Comparison of ENCODE assay signal across 9 cellular contexts in genomic region chr1:6496890-6497214, GRCh38. TPM values are rescaled to one million over a fixed set of nuclear protein-coding genes. Genes with fewer than 3 reads are reported as not detected.
A peak's percentile ranks its signal among the peaks of the same experiment; 100 is the strongest.
DNase-seq lines count a peak whose midpoint lies in the region; ATAC-seq and TF ChIP-seq lines count a peak whose summit lies in the region.
"Had no signal": no experiment of that assay in that cellular context is flagged by ENCODE, and none has a peak within 500 bp of the region (broad histone marks: within the 10 kb centered on the region; RNA-seq: fewer than 3 reads in every experiment).

No MANE protein-coding gene starts in this region.

- H3K79me1 ChIP-seq in trophoblast cell (ENCODE audit: low read length) = peaks cover 16% of the 10 kb centered on the region

- H3K27me3 ChIP-seq in fibroblast of lung (ENCODE audit: control insufficient read depth, insufficient read depth, low read length) (peaks cover 18% of the 10 kb centered on the region), trophoblast cell (ENCODE audit: insufficient read depth, low read length) (no peaks in the 10 kb centered on the region)

- TF ChIP-seq CTCF in Calu3 (IDR thresholded peaks at IDR 0.05; ENCODE audit: unreplicated experiment) (no peak), fibroblast of lung (conservative IDR thresholded peaks at IDR 0.05 in 1 of 2, IDR thresholded peaks at IDR 0.05 in 1 of 2; ENCODE audit: low read depth in 1 of 2, low read length in 2 of 2) (no peak)

- H2BK120ac ChIP-seq in trophoblast cell (ENCODE audit: insufficient read depth, low read length, poor library complexity) = peak overlapping the region; percentile 69

- H4K12ac ChIP-seq in trophoblast cell (ENCODE audit: low read depth, low read length) = no peak overlapping the region

- H3K27ac Mint-ChIP-seq in Calu3 (ENCODE audit: unreplicated experiment) = no peak overlapping the region

- no peaks in the 10 kb centered on the region for H3K4me1 ChIP-seq in fibroblast of lung (ENCODE audit: control insufficient read depth, extremely low read depth, insufficient read depth, low read length)
- H3K4me1 ChIP-seq in trophoblast cell (ENCODE audit: control insufficient read depth in 1 of 2, insufficient read depth in 2 of 2, low read length in 2 of 2) = peaks cover 25 to 36% of the 10 kb centered on the region in 2 experiments

- H3K23ac ChIP-seq in trophoblast cell (ENCODE audit: low read length) = no peak overlapping the region

- H3K27ac ChIP-seq in SK-N-MC (no peak overlapping the region), fibroblast of lung (ENCODE audit: insufficient read depth, low read length) (no peak overlapping the region), trophoblast cell (ENCODE audit: low read depth, low read length) (no peak overlapping the region)

- H3K9ac ChIP-seq in SK-N-MC (ENCODE audit: insufficient read length) (peak overlapping the region; percentile 0), fibroblast of lung (ENCODE audit: insufficient read depth, low read length) (no peak overlapping the region), trophoblast cell (ENCODE audit: low read length) (peak overlapping the region; percentile 83)

- H3K4me3 Mint-ChIP-seq in Calu3 (ENCODE audit: low read depth, unreplicated experiment) = peak overlapping the region; percentile 28

- H3K36me3 ChIP-seq in SK-N-MC (ENCODE audit: insufficient read depth, low read length) (no peaks in the 10 kb centered on the region), fibroblast of lung (ENCODE audit: control insufficient read depth, insufficient read depth, low read length) (no peaks in the 10 kb centered on the region), trophoblast cell (ENCODE audit: control insufficient read depth in 1 of 2, insufficient read depth in 2 of 2, low read length in 2 of 2) (peaks cover 5 to 10% of the 10 kb centered on the region in 2 experiments)

- ATAC-seq in GM18502 (IDR thresholded peaks at IDR 0.05; ENCODE audit: poor library complexity, unreplicated experiment) (no peak), GM19463 (IDR thresholded peaks at IDR 0.05; ENCODE audit: unreplicated experiment) (no peak)

- intact Hi-C loops in Calu3 (cut with micrococcal nuclease; ENCODE audit: unreplicated experiment) = no loop called here

- no peak overlapping the region for H2BK12ac ChIP-seq in trophoblast cell (ENCODE audit: low read length)

- no CpG with 5 or more reads among the region's 21 CpGs for WGBS in trophoblast cell (ENCODE audit: extremely low coverage, insufficient coverage, insufficient read length)

- no peaks in the 10 kb centered on the region for H3K9me3 Mint-ChIP-seq in Calu3 (ENCODE audit: low read depth, unreplicated experiment)

- CTCF ChIA-PET in Calu3 (lab: Charles Lee) = no interaction called here

- peak overlapping the region; percentile 35 for H3K4me2 ChIP-seq in fibroblast of lung (ENCODE audit: extremely low read depth, insufficient read depth, low read length)
- peak overlapping the region; percentile 93 for H3K4me2 ChIP-seq in trophoblast cell (ENCODE audit: low read length)

- H3K4me1 Mint-ChIP-seq in Calu3 (ENCODE audit: low read depth, unreplicated experiment) = peaks cover 2% of the 10 kb centered on the region

- H3K14ac ChIP-seq in trophoblast cell (ENCODE audit: low read length) = peak overlapping the region; percentile 54

- H2BK5ac ChIP-seq in trophoblast cell (ENCODE audit: low read depth, low read length, poor library complexity) = peak overlapping the region; percentile 33

- H2AFZ ChIP-seq in fibroblast of lung (ENCODE audit: low read length) (no peak overlapping the region), trophoblast cell (ENCODE audit: insufficient read depth, low read length, poor library complexity) (no peak overlapping the region)

- H3K9me3 ChIP-seq in SK-N-MC (ENCODE audit: low read depth, low read length) (no peaks in the 10 kb centered on the region), fibroblast of lung (ENCODE audit: control insufficient read depth, insufficient read depth, low read depth, low read length) (no peaks in the 10 kb centered on the region), trophoblast cell (ENCODE audit: insufficient read depth, low read depth, low read length) (peaks cover 2% of the 10 kb centered on the region)

- no TSS peak for BruUV-seq in Calu3 (replicated peaks; lab: Mats Ljungman, UMichigan)

- DNase-seq in Calu3 (no peak), SK-N-MC (ENCODE audit: low read depth, low spot score) (no peak), fibroblast of lung (ENCODE audit: low read depth in 2 of 2) (no peak), trophoblast cell (no peak), dedifferentiated amniotic fluid mesenchymal stem cell (ENCODE audit: extremely low spot score) (no peak)
- DNase-seq in activated effector memory CD4-positive, alpha-beta T cell treated with anti-CD3 and anti-CD28 coated beads, Interleukin-2, amount 50 U/mL, for 16 hours = no peak

- peaks cover 5% of the 10 kb centered on the region for H3K36me3 Mint-ChIP-seq in Calu3 (ENCODE audit: insufficient read depth, unreplicated experiment)

- peaks cover 63% of the 10 kb centered on the region for H3K27me3 Mint-ChIP-seq in Calu3 (ENCODE audit: unreplicated experiment)

- no peak overlapping the region for H3K4ac ChIP-seq in trophoblast cell (ENCODE audit: low read depth, low read length)

- H3K18ac ChIP-seq in trophoblast cell (ENCODE audit: low read length) = peak overlapping the region; percentile 68

- peak overlapping the region; percentile 34 for H2AK5ac ChIP-seq in trophoblast cell (ENCODE audit: low read length)

- peak overlapping the region; percentile 77 for H4K91ac ChIP-seq in trophoblast cell (ENCODE audit: low read depth, low read length)

- H3K79me2 ChIP-seq in fibroblast of lung (ENCODE audit: control insufficient read depth, insufficient read depth, low read length) (no peaks in the 10 kb centered on the region), trophoblast cell (ENCODE audit: control insufficient read depth, insufficient read depth, low read length, poor library complexity) (peaks cover 9% of the 10 kb centered on the region)

- peak overlapping the region; percentile 75 for H3K4me3 ChIP-seq in SK-N-MC
- H3K4me3 ChIP-seq in fibroblast of lung (replicated peaks in 1 of 4; ENCODE audit: control extremely low read depth in 1 of 4, insufficient read depth in 1 of 4, low read depth in 3 of 4, low read length in 4 of 4) = peak overlapping the region; percentile 4 to 55 (median 29)
- H3K4me3 ChIP-seq in trophoblast cell (ENCODE audit: low read depth, low read length) = peak overlapping the region; percentile 80

- no peaks in the 10 kb centered on the region for H4K20me1 ChIP-seq in fibroblast of lung (ENCODE audit: control insufficient read depth, extremely low read depth, insufficient read depth, low read length)

- peak overlapping the region; percentile 41 for H4K8ac ChIP-seq in trophoblast cell (ENCODE audit: low read depth, low read length)

RNA-seq across cellular contexts. Expression of gene PLEKHG5, which starts 5.4 kb away (rescaled TPM):
- 5.1 and 7.8 TPM in 2 replicates for total RNA-seq in Calu3 (2022)
- total RNA-seq in fibroblast of lung = 1.3 and 3.3 TPM in 2 replicates
- polyA plus RNA-seq in fibroblast of lung = 0.42 and 0.79 TPM in 2 replicates
- polyA plus RNA-seq in fibroblast of lung (2012) = 0.98 and 2.2 TPM in 2 replicates
- polyA minus RNA-seq in fibroblast of lung (ENCODE audit: low replicate concordance) = 0.56 and 1.6 TPM in 2 replicates
- 31.1 and 31.3 TPM in 2 replicates for polyA plus RNA-seq in trophoblast cell (2013)

RNA-seq across cellular contexts. Expression of gene TNFRSF25, which starts 30.9 kb away (rescaled TPM):
- 6.4 and 10.1 TPM in 2 replicates for total RNA-seq in Calu3 (2022)
- 0.51 and 1.5 TPM in 2 replicates for total RNA-seq in fibroblast of lung
- 0.24 and 0.37 TPM in 2 replicates for polyA plus RNA-seq in fibroblast of lung
- polyA plus RNA-seq in fibroblast of lung (2012) = 0.19 and 1.0 TPM in 2 replicates
- 0.26 TPM in 1 of 2 replicates, not detected in the other for polyA minus RNA-seq in fibroblast of lung (ENCODE audit: low replicate concordance)
- 22.6 and 23.0 TPM in 2 replicates for polyA plus RNA-seq in trophoblast cell (2013)

RNA-seq across cellular contexts. Expression of gene NOL9, which starts 57.5 kb away (rescaled TPM):
- total RNA-seq in Calu3 (2022) = 27.2 and 30.4 TPM in 2 replicates
- total RNA-seq in fibroblast of lung = 17.5 and 18.7 TPM in 2 replicates
- polyA plus RNA-seq in fibroblast of lung = 19.0 and 24.2 TPM in 2 replicates
- 6.7 and 7.7 TPM in 2 replicates for polyA plus RNA-seq in fibroblast of lung (2012)
- polyA minus RNA-seq in fibroblast of lung (ENCODE audit: low replicate concordance) = 18.0 and 19.0 TPM in 2 replicates
- 12.2 and 12.5 TPM in 2 replicates for polyA plus RNA-seq in trophoblast cell (2013)

RNA-seq across cellular contexts. Expression of gene TAS1R1, which starts 58.3 kb away (rescaled TPM):
- total RNA-seq in Calu3 (2022) = not detected in 2 replicates
- under 0.01 and 0.17 TPM in 2 replicates for total RNA-seq in fibroblast of lung
- 0.05 and 0.10 TPM in 2 replicates for polyA plus RNA-seq in fibroblast of lung
- polyA plus RNA-seq in fibroblast of lung (2012) = 0.03 and 0.06 TPM in 2 replicates
- polyA minus RNA-seq in fibroblast of lung (ENCODE audit: low replicate concordance) = not detected in 2 replicates
- polyA plus RNA-seq in trophoblast cell (2013) = not detected in 2 replicates
- total RNA-seq: RPMI7951 had no signal

Comparison
In these comparisons a context has a peak if more than half of its experiments do, and no peak if none do; other contexts are left out.
1. H3K4me3 ChIP-seq: peak in every context shown above with its lines; median percentile 80 in trophoblast cell; 75 in SK-N-MC; 29 in fibroblast of lung.